9 cellular contexts compared by ENCODE assay signal in genomic region chr3:54188176-54188791, GRCh38.
DNase-seq lines count a peak whose midpoint lies in the region; ATAC-seq and TF ChIP-seq lines count a peak whose summit lies in the region.
"Had no signal": no experiment of that assay in that cellular context is flagged by ENCODE, and none has a peak within 500 bp of the region (broad histone marks: within the 10 kb centered on the region; RNA-seq: fewer than 3 reads in every experiment).

No MANE protein-coding gene starts in this region.

- WGBS in liver, result 45% methylated on average over 6 of the region's 6 CpGs

- in situ Hi-C loops in astrocyte of the spinal cord (cut with HindIII; ENCODE audit: low sequenced_read_pairs), result no loop called here

- H3K27me3 ChIP-seq in liver (ENCODE audit: control insufficient read depth in 4 of 4, insufficient read depth in 4 of 4, low read length in 3 of 4), result no peaks in the 10 kb centered on the region

- ATAC-seq in GM21723 (IDR thresholded peaks at IDR 0.05; ENCODE audit: unreplicated experiment) (no peak), natural killer cell (no peak)

- POLR2A ChIA-PET in GM10248 (lab: Yijun Ruan, JAX), result no interaction called here

- no peak for TF ChIP-seq RAD21 in liver (IDR thresholded peaks at IDR 0.05)

- intact Hi-C loops in natural killer cell (cut with micrococcal nuclease), result no loop called here

- H3K4me1 Mint-ChIP-seq in natural killer cell, result no peaks in the 10 kb centered on the region

- H3K27me3 Mint-ChIP-seq in natural killer cell (ENCODE audit: low read depth in 2 of 2), result peaks cover 0 to 3% of the 10 kb centered on the region in 2 donors

- H3K27ac ChIP-seq in liver (ENCODE audit: low read depth in 1 of 2, low read length in 2 of 2), result no peak overlapping the region
- H3K27ac ChIP-seq: KMS-11 had no signal

- H3K4me3 Mint-ChIP-seq in natural killer cell, result no peak overlapping the region

- no peaks in the 10 kb centered on the region for H3K9me3 ChIP-seq in liver (ENCODE audit: control insufficient read depth in 4 of 4, low read length in 3 of 4)

- DNase-seq in GM10248 (ENCODE audit: extremely low spot score), result peak; percentile 51
- DNase-seq in LNCaP clone FGC (ENCODE audit: low read depth), result peak; percentile 73
- peak; percentile 34 for DNase-seq in astrocyte of the spinal cord (ENCODE audit: low read depth, low spot score)
- DNase-seq in NCI-H187 treated with DMSO at 0.1 percent for 48 hours (lab: John Stamatoyannopoulos, UW), result no peak
- no peak for DNase-seq in natural killer cell
- no peak for DNase-seq in effector CD8-positive, alpha-beta T cell (lab: John Stamatoyannopoulos, UW)

- peaks cover 0 to 2% of the 10 kb centered on the region in 2 donors for H3K9me3 Mint-ChIP-seq in natural killer cell

- no peaks in the 10 kb centered on the region for H3K4me1 ChIP-seq in liver (ENCODE audit: control insufficient read depth in 4 of 4, insufficient read depth in 4 of 4, low read length in 3 of 4)

- no peak for TF ChIP-seq CTCF in GM10248 (IDR thresholded peaks at IDR 0.05; ENCODE audit: control extremely low read depth, extremely low read depth, low read depth, missing control alignments)
- no peak for TF ChIP-seq CTCF in LNCaP clone FGC (IDR thresholded peaks at IDR 0.05; ENCODE audit: control insufficient read depth, extremely low read depth, insufficient read depth)
- no peak for TF ChIP-seq CTCF in astrocyte of the spinal cord (IDR thresholded peaks at IDR 0.05; ENCODE audit: low read depth, low read length)
- TF ChIP-seq CTCF in liver (IDR thresholded peaks at IDR 0.05; ENCODE audit: low read depth, low read length, missing input control), result no peak
- TF ChIP-seq CTCF in natural killer cell (IDR thresholded peaks at IDR 0.05), result no peak

- no peaks in the 10 kb centered on the region for H3K36me3 ChIP-seq in liver (ENCODE audit: control insufficient read depth in 4 of 4, insufficient read depth in 3 of 4, low read depth in 1 of 4, low read length in 3 of 4)

- H3K4me3 ChIP-seq in LNCaP clone FGC (ENCODE audit: low read depth, low read length) (no peak overlapping the region), astrocyte of the spinal cord (ENCODE audit: low read depth, low read length) (no peak overlapping the region), liver (ENCODE audit: low read depth in 1 of 3, low read length in 3 of 3) (no peak overlapping the region)

- H3K36me3 Mint-ChIP-seq in natural killer cell, result no peaks in the 10 kb centered on the region

- CTCF ChIA-PET in GM10248 (lab: Yijun Ruan, JAX), result interaction anchor here (0.7 kb wide), 1 partner anchor 10 kb away, joined by 3 read pairs; no protein-coding TSS in a partner anchor

- H3K9ac ChIP-seq in liver (ENCODE audit: low read depth in 1 of 2, low read length in 2 of 2), result no peak overlapping the region
- H3K9ac ChIP-seq: KMS-11 had no signal

- H3K27ac Mint-ChIP-seq in natural killer cell, result no peak overlapping the region

TF ChIP-seq in liver, 16 proteins besides CTCF, POLR2A, EP300 and RAD21:
- TF ChIP-seq GABPA (IDR thresholded peaks at IDR 0.05 in 1 of 2, conservative IDR thresholded peaks at IDR 0.05 in 1 of 2) (no peak), REST (IDR thresholded peaks at IDR 0.05) (peak; percentile 100), EGR1 (IDR thresholded peaks at IDR 0.05; ENCODE audit: low read depth in 2 of 2) (no peak)
TF ChIP-seq in liver: peak in this region for 1.

Comparison
In these comparisons a context has a peak if more than half of its experiments do, and no peak if none do; other contexts are left out.
1. DNase-seq: peak in GM10248 (single experiment), LNCaP clone FGC (single experiment) and astrocyte of the spinal cord (single experiment); none in NCI-H187 treated with DMSO at 0.1 percent for 48 hours (single experiment), natural killer cell (single experiment) and effector CD8-positive, alpha-beta T cell (single experiment).